ENCODE assay signal across 8 cellular contexts in genomic region chr10:89301231-89301630, GRCh38. TPM values are rescaled to one million over a fixed set of nuclear protein-coding genes. Genes with fewer than 3 reads are reported as not detected.
A peak's percentile ranks its signal among the peaks of the same experiment; 100 is the strongest.
DNase-seq lines count a peak whose midpoint lies in the region; ATAC-seq and TF ChIP-seq lines count a peak whose summit lies in the region.

No MANE protein-coding gene starts in this region.

- H3K4me3 ChIP-seq in ACC112 (ENCODE audit: low read depth, low read length) (peak overlapping the region; percentile 85), uterus (peak overlapping the region; percentile 36 to 42)

- no peak for TF ChIP-seq CTCF in uterus (IDR thresholded peaks at IDR 0.05)

- no peaks in the 10 kb centered on the region for H3K27me3 ChIP-seq in ACC112 (ENCODE audit: insufficient read depth, low read length)
- no peaks in the 10 kb centered on the region for H3K27me3 ChIP-seq in uterus

- H2AFZ ChIP-seq in ACC112 (ENCODE audit: low read length, unreplicated experiment): peak overlapping the region; percentile 87

- DNase-seq in NOMO-1 treated with DMSO at 0.1 percent for 48 hours (lab: John Stamatoyannopoulos, UW; ENCODE audit: unreplicated experiment) (peak; percentile 77), medulla oblongata (ENCODE audit: extremely low spot score) (peak; percentile 83), uterus (no peak), HEK293T (ENCODE audit: extremely low spot score) (no peak), D341Med (ENCODE audit: low spot score) (no peak)
- DNase-seq in central memory CD4-positive, alpha-beta T cell: peak; percentile 21

- intact Hi-C loops in uterus (cut with DNase I; ENCODE audit: low total_unique reads): no loop called here

- H3K79me2 ChIP-seq in ACC112 (ENCODE audit: control insufficient read depth, insufficient read depth, low read length, unreplicated experiment): peaks cover 29% of the 10 kb centered on the region

- TF ChIP-seq POLR2A in uterus (IDR thresholded peaks at IDR 0.05): no peak

- H3K9me3 ChIP-seq in uterus: no peaks in the 10 kb centered on the region

- peaks cover 8% of the 10 kb centered on the region for H3K36me3 ChIP-seq in ACC112 (ENCODE audit: insufficient read depth, low read length)
- H3K36me3 ChIP-seq in uterus: no peaks in the 10 kb centered on the region

- H3K4me1 ChIP-seq in ACC112 (ENCODE audit: control insufficient read depth, insufficient read depth, low read length, unreplicated experiment): peaks cover 27% of the 10 kb centered on the region
- H3K4me1 ChIP-seq in uterus: no peaks in the 10 kb centered on the region

- CTCF ChIA-PET in HEK293T (lab: Yijun Ruan, JAX): no interaction called here

- H3K27ac ChIP-seq in ACC112 (ENCODE audit: low read depth, low read length): peak overlapping the region; percentile 89
- H3K27ac ChIP-seq in uterus: peak overlapping the region; percentile 91 to 98

- POLR2A ChIA-PET in HEK293T (lab: Yijun Ruan, JAX): interaction anchor here (1.5 kb wide), 1 partner anchor 27 kb away, joined by 3 read pairs; the partner anchor contains the start of gene IFIT3

- peak; percentile 38 for ATAC-seq in GM18907 (IDR thresholded peaks at IDR 0.05; ENCODE audit: unreplicated experiment)

TF ChIP-seq in HEK293T, 16 proteins besides CTCF, POLR2A, EP300 and RAD21:
- no peak for TF ChIP-seq SUZ12 (IDR thresholded peaks at IDR 0.05)
- TF ChIP-seq ARNT (IDR thresholded peaks at IDR 0.05): no peak
- TF ChIP-seq FOXK2 (IDR thresholded peaks at IDR 0.05): no peak
- TF ChIP-seq PKNOX1 (IDR thresholded peaks at IDR 0.05): no peak
- no peak for TF ChIP-seq FOXA1 (IDR thresholded peaks at IDR 0.05)
- TF ChIP-seq CTBP1 (IDR thresholded peaks at IDR 0.05; ENCODE audit: borderline replicate concordance): no peak
- TF ChIP-seq FOXM1 (IDR thresholded peaks at IDR 0.05; ENCODE audit: borderline replicate concordance): no peak
- TF ChIP-seq ZNF384 (IDR thresholded peaks at IDR 0.05): no peak
- no peak for TF ChIP-seq LEF1 (IDR thresholded peaks at IDR 0.05; ENCODE audit: borderline replicate concordance)
- no peak for TF ChIP-seq L3MBTL2 (conservative IDR thresholded peaks at IDR 0.05)
- no peak for TF ChIP-seq BHLHE40 (IDR thresholded peaks at IDR 0.05; ENCODE audit: borderline replicate concordance)
- TF ChIP-seq NFRKB (IDR thresholded peaks at IDR 0.05): no peak
- TF ChIP-seq ELF4 (IDR thresholded peaks at IDR 0.05): no peak
- TF ChIP-seq HDGF (IDR thresholded peaks at IDR 0.05; ENCODE audit: borderline replicate concordance): no peak
- TF ChIP-seq TARDBP (IDR thresholded peaks at IDR 0.05): no peak
- no peak for TF ChIP-seq SP1 (IDR thresholded peaks at IDR 0.05)
TF ChIP-seq in HEK293T: peak in this region for 0.

RNA-seq across cellular contexts. Expression of gene IFIT2, which starts 0.6 kb away (rescaled TPM):
- total RNA-seq in uterus: 10 to 100 TPM in 1 of 4 donors, 1 to 10 TPM in 3; 1.5 to 17.7 (median 6.1) TPM

RNA-seq across cellular contexts. Expression of gene IFIT3, which starts 26.6 kb away (rescaled TPM):
- total RNA-seq in uterus: 10 to 100 TPM in 2 of 4 donors, 1 to 10 TPM in 2; 6.9 to 25.3 (median 15.6) TPM

RNA-seq across cellular contexts. Expression of gene LIPA, which starts 49.7 kb away (rescaled TPM):
- 10 to 100 TPM; 40.0 to 63.1 (median 46.9) TPM for total RNA-seq in uterus

Comparison
In these comparisons a context has a peak if more than half of its experiments do, and no peak if none do; other contexts are left out.
1. DNase-seq: peak in NOMO-1 treated with DMSO at 0.1 percent for 48 hours (single experiment), central memory CD4-positive, alpha-beta T cell (single experiment) and medulla oblongata (single experiment); none in uterus (0 of 2), HEK293T (single experiment) and D341Med (single experiment).